8 cellular contexts compared by ENCODE assay signal in the genomic region with DNA sequence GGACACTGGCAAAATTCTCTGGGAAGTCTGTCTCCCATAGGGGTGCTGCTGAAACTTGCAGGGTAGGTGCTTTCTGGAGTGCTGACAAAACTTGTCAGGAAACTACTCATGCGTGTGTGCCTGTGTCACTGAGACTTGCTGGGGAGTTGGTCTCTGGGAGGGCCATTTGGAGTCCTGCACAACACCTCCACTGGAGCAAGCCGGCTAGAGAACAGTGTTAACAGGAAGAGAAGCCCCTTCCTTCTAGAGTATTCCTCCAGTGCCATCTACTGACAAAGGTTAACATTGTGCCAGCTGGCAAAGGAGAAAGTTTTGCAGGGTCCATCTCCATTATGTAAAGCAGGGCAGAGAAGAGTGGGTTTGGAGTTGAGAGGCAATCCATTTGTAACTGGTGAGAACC. TPM values are rescaled to one million over a fixed set of nuclear protein-coding genes. Genes with fewer than 3 reads are reported as not detected.
DNase-seq lines count a peak whose midpoint lies in the region; ATAC-seq and TF ChIP-seq lines count a peak whose summit lies in the region.

No MANE protein-coding gene starts in this region.

- DNase-seq in NOMO-1 (lab: John Stamatoyannopoulos, UW; ENCODE audit: unreplicated experiment in 2 of 2) (peak; percentile 17 to 25), NOMO-1 treated with dmso at 0.1 percent for 144 hours (lab: John Stamatoyannopoulos, UW; ENCODE audit: unreplicated experiment) (no peak), body of pancreas (peak in 3 of 4 donors; percentile 16 to 45 (median 31)), inferior parietal cortex (ENCODE audit: extremely low spot score) (peak; percentile 61), stomach (peak; percentile 27)

- TF ChIP-seq POLR2A in body of pancreas (IDR thresholded peaks at IDR 0.05) (no peak), stomach (IDR thresholded peaks at IDR 0.05) (no peak)

- H3K79me2 ChIP-seq in OCI-LY3 (ENCODE audit: low read length) = peaks cover 6% of the 10 kb centered on the region

- no peak overlapping the region for H3K4me2 ChIP-seq in OCI-LY3 (ENCODE audit: low read length)

- no peaks in the 10 kb centered on the region for H3K9me3 ChIP-seq in OCI-LY3 (ENCODE audit: insufficient read depth, low read length)
- no peaks in the 10 kb centered on the region for H3K9me3 ChIP-seq in body of pancreas
- no peaks in the 10 kb centered on the region for H3K9me3 ChIP-seq in stomach

- intact Hi-C loops in body of pancreas (cut with DNase I) (no loop called here), stomach (cut with DNase I; ENCODE audit: low total_unique reads) (loop anchor here (5.0 kb wide), 1 partner anchor 96 kb away; no protein-coding TSS in a partner anchor)

- H3K4me3 ChIP-seq in OCI-LY3 (ENCODE audit: low read length) = no peak overlapping the region
- no peak overlapping the region for H3K4me3 ChIP-seq in body of pancreas
- H3K4me3 ChIP-seq in stomach = no peak overlapping the region

- no peak for TF ChIP-seq EP300 in stomach (IDR thresholded peaks at IDR 0.05)

- H3K27ac ChIP-seq in OCI-LY3 (ENCODE audit: low read length) (no peak overlapping the region), body of pancreas (no peak overlapping the region), stomach (no peak overlapping the region)

- H3K36me3 ChIP-seq in OCI-LY3 (replicated peaks; ENCODE audit: low read depth, low read length) (peaks cover 4% of the 10 kb centered on the region), body of pancreas (replicated peaks in 1 of 2; ENCODE audit: insufficient read depth in 1 of 2, low read depth in 2 of 2) (no peaks in the 10 kb centered on the region), stomach (peaks cover 0 to 36% (median 26%) of the 10 kb centered on the region in 4 donors)

- ATAC-seq in GM21825 (IDR thresholded peaks at IDR 0.05; ENCODE audit: unreplicated experiment) (peak; percentile 60), body of pancreas (peak; percentile 47), GM18511 (IDR thresholded peaks at IDR 0.05; ENCODE audit: unreplicated experiment) (no peak)

- WGBS in body of pancreas, 2 donors = 44 to 48% methylated on average over 2 of the region's 2 CpGs
- 17 to 40% (median 33%) methylated on average over 2 of the region's 2 CpGs for WGBS in stomach, 5 donors

- H3K4me1 ChIP-seq in OCI-LY3 (ENCODE audit: low read length) (no peaks in the 10 kb centered on the region), body of pancreas (no peaks in the 10 kb centered on the region), stomach (peaks cover 0 to 24% (median 10%) of the 10 kb centered on the region in 4 donors)

- H3K27me3 ChIP-seq in OCI-LY3 (ENCODE audit: low read depth, low read length) (no peaks in the 10 kb centered on the region), body of pancreas (no peaks in the 10 kb centered on the region), stomach (no peaks in the 10 kb centered on the region)

- H2AFZ ChIP-seq in OCI-LY3 (ENCODE audit: low read depth, low read length) = no peak overlapping the region

- H3K9ac ChIP-seq in OCI-LY3 (ENCODE audit: low read length) = no peak overlapping the region

- no peaks in the 10 kb centered on the region for H4K20me1 ChIP-seq in OCI-LY3 (ENCODE audit: insufficient read depth, low read length)

- TF ChIP-seq CTCF in OCI-LY3 (IDR thresholded peaks at IDR 0.05; ENCODE audit: low read depth, low read length) (peak; percentile 43), body of pancreas (IDR thresholded peaks at IDR 0.05) (peak in 6 of 7 experiments; percentile 8 to 53 (median 48)), stomach (IDR thresholded peaks at IDR 0.05) (peak in 1 of 7 experiments; percentile 19)

RNA-seq across cellular contexts. Expression of a gene that starts 30.0 kb away (rescaled TPM):
- 10 to 100 TPM; 15.2 to 33.2 TPM for total RNA-seq in body of pancreas
- 100 to 1,000 TPM in 1 of 5 donors, 10 to 100 TPM in 4; 19.3 to 104 (median 33.6) TPM for total RNA-seq in stomach
- 10 to 100 TPM in 1 of 3 donors, 1 to 10 TPM in 2; 8.8 to 13.9 (median 9.8) TPM for polyA plus RNA-seq in stomach
